Comparison of ENCODE assay signal across 1 cellular context in the genomic region with DNA sequence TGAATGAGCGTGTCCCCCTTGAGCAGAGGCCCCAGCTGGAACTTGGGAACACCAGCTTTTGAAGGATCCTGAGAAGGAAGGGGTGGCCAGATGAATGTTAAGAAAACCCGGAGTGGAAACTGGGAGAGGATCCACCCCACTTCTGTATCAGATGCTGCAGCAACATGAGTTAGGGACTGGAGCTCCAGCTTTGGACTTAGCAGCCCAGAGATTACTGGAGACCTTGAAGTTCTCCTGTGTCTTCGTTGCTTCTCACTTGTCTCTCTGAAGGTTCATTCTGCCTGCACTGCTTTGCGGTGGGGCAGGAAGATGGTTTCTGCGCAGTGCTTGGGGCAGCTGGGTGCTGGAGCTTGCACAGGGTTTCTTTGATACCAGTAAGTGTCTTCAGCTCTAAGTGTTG.
A peak's percentile ranks its signal among the peaks of the same experiment; 100 is the strongest.
TF ChIP-seq lines count a peak whose summit lies in the region.

No MANE protein-coding gene starts in this region.

TF ChIP-seq in H1, 55 proteins besides CTCF, POLR2A, EP300 and RAD21:
- TF ChIP-seq RFX5 (IDR thresholded peaks at IDR 0.05; ENCODE audit: borderline replicate concordance, low read depth, low read length) (peak; percentile 64; the same call in 1 of the 2 replicates), TCF12 (IDR thresholded peaks at IDR 0.05; ENCODE audit: low read depth, low read length) (0 out of 2 replicates have a peak, but pooled peaks have one; percentile 35), SRF (IDR thresholded peaks at IDR 0.05; ENCODE audit: low read depth, low read length) (no peak), CHD1 (IDR thresholded peaks at IDR 0.05; ENCODE audit: low read depth, low read length) (no peak), TAF1 (IDR thresholded peaks at IDR 0.05; ENCODE audit: low read depth, low read length) (0 out of 2 replicates have a peak, but pooled peaks have one; percentile 21), RXRA (IDR thresholded peaks at IDR 0.05; ENCODE audit: insufficient read depth, low read depth, low read length) (no peak), SIN3A (conservative IDR thresholded peaks at IDR 0.05 in 1 of 2, IDR thresholded peaks at IDR 0.05 in 1 of 2; ENCODE audit: low read depth in 1 of 2, low read length in 2 of 2) (peak; percentile 43 to 71; a peak in 2 of 4 replicates), POU5F1 (IDR thresholded peaks at IDR 0.05; ENCODE audit: low read depth, low read length) (no peak), HDAC2 (IDR thresholded peaks at IDR 0.05; ENCODE audit: borderline replicate concordance in 1 of 2, low read depth in 2 of 2, low read length in 2 of 2) (0 out of 4 replicates have a peak, but pooled peaks of 1 of the 2 experiments have one; percentile 23), YY1 (IDR thresholded peaks at IDR 0.05; ENCODE audit: low read depth, low read length) (peak; percentile 70; the same call in 1 of the 2 replicates), JUN (IDR thresholded peaks at IDR 0.05; ENCODE audit: low read depth, low read length) (0 out of 2 replicates have a peak, but pooled peaks have one; percentile 17), RBBP5 (IDR thresholded peaks at IDR 0.05; ENCODE audit: borderline replicate concordance, low read depth, low read length) (no peak), CBX5 (IDR thresholded peaks at IDR 0.05; ENCODE audit: low read depth, low read length) (no peak), EGR1 (IDR thresholded peaks at IDR 0.05; ENCODE audit: borderline replicate concordance, low read depth, low read length) (peak; percentile 77; the same call in 1 of the 2 replicates), SP1 (IDR thresholded peaks at IDR 0.05; ENCODE audit: low read depth, low read length) (peak; percentile 100)
- TF ChIP-seq, protein P1, sequence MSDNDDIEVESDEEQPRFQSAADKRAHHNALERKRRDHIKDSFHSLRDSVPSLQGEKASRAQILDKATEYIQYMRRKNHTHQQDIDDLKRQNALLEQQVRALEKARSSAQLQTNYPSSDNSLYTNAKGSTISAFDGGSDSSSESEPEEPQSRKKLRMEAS (IDR thresholded peaks at IDR 0.05) = no peak
- TF ChIP-seq, protein P2, sequence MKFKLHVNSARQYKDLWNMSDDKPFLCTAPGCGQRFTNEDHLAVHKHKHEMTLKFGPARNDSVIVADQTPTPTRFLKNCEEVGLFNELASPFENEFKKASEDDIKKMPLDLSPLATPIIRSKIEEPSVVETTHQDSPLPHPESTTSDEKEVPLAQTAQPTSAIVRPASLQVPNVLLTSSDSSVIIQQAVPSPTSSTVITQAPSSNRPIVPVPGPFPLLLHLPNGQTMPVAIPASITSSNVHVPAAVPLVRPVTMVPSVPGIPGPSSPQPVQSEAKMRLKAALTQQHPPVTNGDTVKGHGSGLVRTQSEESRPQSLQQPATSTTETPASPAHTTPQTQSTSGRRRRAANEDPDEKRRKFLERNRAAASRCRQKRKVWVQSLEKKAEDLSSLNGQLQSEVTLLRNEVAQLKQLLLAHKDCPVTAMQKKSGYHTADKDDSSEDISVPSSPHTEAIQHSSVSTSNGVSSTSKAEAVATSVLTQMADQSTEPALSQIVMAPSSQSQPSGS (IDR thresholded peaks at IDR 0.05; ENCODE audit: low read length) = 0 out of 2 replicates have a peak, but pooled peaks have one; percentile 39
